15 cellular contexts compared by ENCODE assay signal in the genomic region with DNA sequence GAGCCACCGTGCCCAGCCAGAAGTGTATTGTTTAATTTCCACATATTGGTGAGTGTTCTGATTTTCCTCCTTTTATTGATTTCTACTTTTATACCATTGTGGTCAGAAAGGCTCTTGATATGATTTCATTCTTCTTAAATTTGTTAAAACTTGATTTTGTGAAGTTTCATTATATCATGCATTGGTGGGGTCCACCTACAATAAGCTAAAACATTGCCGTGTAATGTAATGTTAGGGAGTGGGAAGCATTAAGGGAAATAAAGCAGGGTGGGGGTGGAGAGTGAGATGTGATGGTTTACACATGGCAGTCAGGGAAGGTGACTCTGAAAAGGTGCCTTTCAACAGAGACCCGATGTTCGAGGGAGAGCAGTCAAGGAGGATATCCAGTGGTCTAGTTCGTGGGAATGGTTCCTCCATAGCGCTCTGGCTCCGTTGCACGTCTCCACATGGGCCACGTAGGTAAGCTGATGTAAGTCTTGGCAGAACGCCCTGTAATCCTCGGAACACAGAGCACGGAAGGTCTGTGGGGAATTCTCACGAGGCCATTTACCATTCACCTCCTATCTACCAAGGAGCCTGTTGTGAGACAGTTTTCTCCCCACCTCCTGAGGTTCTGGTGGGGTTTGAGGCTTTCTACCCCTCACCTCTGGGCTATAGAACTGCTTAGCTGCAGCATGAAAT. TPM values are rescaled to one million over a fixed set of nuclear protein-coding genes. Genes with fewer than 3 reads are reported as not detected.
A peak's percentile ranks its signal among the peaks of the same experiment; 100 is the strongest.
DNase-seq lines count a peak whose midpoint lies in the region; ATAC-seq, FAIRE-seq and TF ChIP-seq lines count a peak whose summit lies in the region.
"Had no signal": no experiment of that assay in that cellular context is flagged by ENCODE, and none has a peak within 500 bp of the region (broad histone marks: within the 10 kb centered on the region; RNA-seq: fewer than 3 reads in every experiment).

No MANE protein-coding gene starts in this region.

- no peak overlapping the region for H2AK5ac ChIP-seq in mesenchymal stem cell (ENCODE audit: low read length, severe bottlenecking)

- no peak for ATAC-seq in HG02759 (IDR thresholded peaks at IDR 0.05; ENCODE audit: unreplicated experiment)
- no peak for ATAC-seq in GM21723 (IDR thresholded peaks at IDR 0.05; ENCODE audit: unreplicated experiment)
- ATAC-seq: activated T-cell treated with anti-CD3 and anti-CD28 coated beads, Interleukin-2, amount 50 U/mL, for 72 hours; left lung; stimulated activated naive CD8-positive, alpha-beta T cell treated with anti-CD3 and anti-CD28 coated beads, Interleukin-15, amount 100 ng/mL, for 72 hours had no signal

- no peak overlapping the region for H2BK5ac ChIP-seq in mesenchymal stem cell (ENCODE audit: low read depth, low read length, poor library complexity, severe bottlenecking)

- no TSS peak for BruUV-seq in endothelial cell of umbilical vein (replicated peaks; lab: Mats Ljungman, UMichigan)

- no peak overlapping the region for H2BK15ac ChIP-seq in mesenchymal stem cell (ENCODE audit: low read depth, poor library complexity, severe bottlenecking)

- H3K4ac ChIP-seq in mesenchymal stem cell (ENCODE audit: low read depth in 1 of 2, low read length in 2 of 2) = peak overlapping the region in 1 of 2 experiments; percentile 91

- 100% methylated on average over 11 of the region's 13 CpGs for WGBS in mesenchymal stem cell

- H3K79me1 ChIP-seq in mesenchymal stem cell (replicated peaks; ENCODE audit: low read length, poor library complexity, severe bottlenecking) = no peaks in the 10 kb centered on the region

- peak overlapping the region; percentile 70 to 92 for H3K18ac ChIP-seq in mesenchymal stem cell (ENCODE audit: low read depth in 1 of 2, low read length in 2 of 2)

- peak overlapping the region; percentile 43 for H2BK120ac ChIP-seq in mesenchymal stem cell (ENCODE audit: low read depth, low read length)

- H2AFZ ChIP-seq in endothelial cell of umbilical vein (ENCODE audit: low read depth, low read length) = no peak overlapping the region
- no peak overlapping the region for H2AFZ ChIP-seq in mesenchymal stem cell (ENCODE audit: low read depth, low read length)

- H3K14ac ChIP-seq in mesenchymal stem cell (ENCODE audit: low read length in 2 of 2) = peak overlapping the region in 1 of 2 experiments; percentile 60

- CTCF ChIA-PET in endothelial cell of umbilical vein (lab: Charles Lee) = interaction anchor here (0.9 to 1.4 kb wide), 2 partner anchors 11 to 50 kb away, joined by 3 read pairs; no protein-coding TSS in a partner anchor

- no peak for TF ChIP-seq CTCF in endothelial cell of umbilical vein (IDR thresholded peaks at IDR 0.05; ENCODE audit: extremely low read depth in 1 of 2, insufficient read depth in 1 of 2, low read depth in 1 of 2, low read length in 2 of 2)

- H3K4me2 ChIP-seq in endothelial cell of umbilical vein (ENCODE audit: insufficient read depth, low read length) = no peak overlapping the region
- H3K4me2 ChIP-seq in mesenchymal stem cell (ENCODE audit: low read length, poor library complexity, severe bottlenecking) = no peak overlapping the region

- H3K36me3 ChIP-seq in endothelial cell of umbilical vein (ENCODE audit: control insufficient read depth in 2 of 2, extremely low read depth in 1 of 2, insufficient read depth in 2 of 2, low read length in 2 of 2) (no peaks in the 10 kb centered on the region), mesenchymal stem cell (ENCODE audit: control insufficient read depth in 1 of 2, insufficient read depth in 2 of 2, low read depth in 1 of 2, low read length in 2 of 2) (no peaks in the 10 kb centered on the region)
- H3K36me3 ChIP-seq: left lung had no signal

- dilution Hi-C loops in endothelial cell of umbilical vein (cut with MboI; ENCODE audit: extremely low pct_ligation_motif_present, low sequenced_read_pairs) = no loop called here

- H4K91ac ChIP-seq in mesenchymal stem cell (ENCODE audit: low read length) = peak overlapping the region; percentile 94

- intact Hi-C loops in endothelial cell of umbilical vein (cut with micrococcal nuclease) = loop anchor here (5.0 to 10.0 kb wide), 2 partner anchors 67 to 505 kb away; a partner anchor contains a TSS

- H3K9ac ChIP-seq in endothelial cell of umbilical vein (replicated peaks; ENCODE audit: extremely low read depth, insufficient read depth, low read length) = no peak overlapping the region
- no peak overlapping the region for H3K9ac ChIP-seq in mesenchymal stem cell (ENCODE audit: low read length)

- DNase-seq in DMS79 (lab: John Stamatoyannopoulos, UW) (peak; percentile 32), NCI-H2171 treated with DMSO at 0.1 percent for 48 hours (lab: John Stamatoyannopoulos, UW) (peak; percentile 80), endothelial cell of umbilical vein (ENCODE audit: low read depth, low spot score) (no peak), mesenchymal stem cell (no peak), OCI-M2 (lab: John Stamatoyannopoulos, UW; ENCODE audit: unreplicated experiment) (no peak), frontal cortex (ENCODE audit: low spot score in 2 of 2) (no peak)
- DNase-seq: activated CD4-positive, alpha-beta T cell treated with anti-CD3 and anti-CD28 coated beads, Interleukin-2, amount 10 ng/mL, durations not matched to agents 7 days and 5 days; activated T-cell treated with anti-CD3 and anti-CD28 coated beads, Interleukin-2, amount 50 U/mL, for 72 hours; Kasumi-1; left lung; stimulated activated naive CD8-positive, alpha-beta T cell treated with anti-CD3 and anti-CD28 coated beads, Interleukin-15, amount 100 ng/mL, for 72 hours; T-helper 2 cell had no signal

- no peaks in the 10 kb centered on the region for H3K79me2 ChIP-seq in endothelial cell of umbilical vein (ENCODE audit: control insufficient read depth, insufficient read depth, low read length)

- H3K4me3 ChIP-seq in endothelial cell of umbilical vein (replicated peaks in 1 of 3; ENCODE audit: insufficient read depth in 1 of 3, low read depth in 1 of 3, low read length in 3 of 3) (no peak overlapping the region), mesenchymal stem cell (ENCODE audit: insufficient read depth in 1 of 2, low read depth in 1 of 2, low read length in 2 of 2) (no peak overlapping the region)
- H3K4me3 ChIP-seq: left lung had no signal

- H3K27ac ChIP-seq in endothelial cell of umbilical vein (ENCODE audit: insufficient read depth, low read depth, low read length) (peak overlapping the region; percentile 7), mesenchymal stem cell (ENCODE audit: low read length, poor library complexity, severe bottlenecking) (no peak overlapping the region)

- peak overlapping the region; percentile 28 for H4K8ac ChIP-seq in mesenchymal stem cell (ENCODE audit: low read length)

- no peak for TF ChIP-seq POLR2A in endothelial cell of umbilical vein (IDR thresholded peaks at IDR 0.05; ENCODE audit: low read depth, low read length)

- H3K9me1 ChIP-seq in endothelial cell of umbilical vein (replicated peaks; ENCODE audit: control insufficient read depth, extremely low read depth, insufficient read depth, low read length) = no peaks in the 10 kb centered on the region

- POLR2A ChIA-PET in endothelial cell of umbilical vein (lab: Charles Lee) = interaction anchor here (1.0 to 1.2 kb wide), 3 partner anchors 10 to 15 kb away, joined by 3 to 8 read pairs (median 5); a partner anchor contains a TSS

- H3K23ac ChIP-seq in mesenchymal stem cell (ENCODE audit: low read length in 2 of 2) = no peak overlapping the region

- no peaks in the 10 kb centered on the region for H4K20me1 ChIP-seq in endothelial cell of umbilical vein (replicated peaks; ENCODE audit: control insufficient read depth, extremely low read depth, insufficient read depth, low read length)

- H3K27me3 ChIP-seq in endothelial cell of umbilical vein (ENCODE audit: control insufficient read depth in 2 of 2, insufficient read depth in 2 of 2, low read length in 2 of 2) (no peaks in the 10 kb centered on the region), mesenchymal stem cell (ENCODE audit: control insufficient read depth in 1 of 2, insufficient read depth in 1 of 2, low read length in 2 of 2) (no peaks in the 10 kb centered on the region)
- H3K27me3 ChIP-seq: left lung had no signal

- H3K9me3 ChIP-seq in endothelial cell of umbilical vein (replicated peaks; ENCODE audit: control insufficient read depth, insufficient read depth, low read length) = no peaks in the 10 kb centered on the region
- no peaks in the 10 kb centered on the region for H3K9me3 ChIP-seq in mesenchymal stem cell (ENCODE audit: control insufficient read depth, low read length)
- H3K9me3 ChIP-seq: left lung had no signal

- H2BK12ac ChIP-seq in mesenchymal stem cell (ENCODE audit: low read length in 2 of 2) = peak overlapping the region; percentile 94 to 97

- FAIRE-seq in endothelial cell of umbilical vein (lab: Jason Lieb, UNC) (peak; percentile 49), frontal cortex (lab: Jason Lieb, UNC) (no peak)
- FAIRE-seq: H54 had no signal

- H3K4me1 ChIP-seq in endothelial cell of umbilical vein (ENCODE audit: control insufficient read depth, extremely low read depth, insufficient read depth, low read length) = peaks cover 25% of the 10 kb centered on the region
- H3K4me1 ChIP-seq in mesenchymal stem cell (ENCODE audit: control insufficient read depth, insufficient read depth, low read depth, low read length) = peaks cover 4% of the 10 kb centered on the region

RNA-seq across cellular contexts. Expression of a gene that starts 7.7 kb away (rescaled TPM):
- total RNA-seq in endothelial cell of umbilical vein (85.0 and 96.1 TPM in 2 replicates), frontal cortex (56.7 TPM)
- polyA plus RNA-seq in endothelial cell of umbilical vein = 169 and 253 TPM in 2 replicates
- polyA plus RNA-seq in endothelial cell of umbilical vein (2011; cell fraction: cytosol; rRNA removed) = 129 and 136 TPM in 2 replicates
- 259 and 399 TPM in 2 replicates for polyA plus RNA-seq in endothelial cell of umbilical vein (2011; cell fraction: nucleus; rRNA removed)
- 112 and 137 TPM in 2 replicates for polyA plus RNA-seq in endothelial cell of umbilical vein (2012)
- polyA minus RNA-seq in endothelial cell of umbilical vein = 77.3 and 118 TPM in 2 replicates
- polyA minus RNA-seq in endothelial cell of umbilical vein (2011; cell fraction: cytosol; rRNA and poly(A)+ RNA removed) = 75.6 TPM
- 53.4 and 65.0 TPM in 2 replicates for polyA minus RNA-seq in endothelial cell of umbilical vein (2011; cell fraction: nucleus; rRNA and poly(A)+ RNA removed)
- 43.9 TPM for polyA plus RNA-seq in mesenchymal stem cell (2013, experiment 1 of 2)
- 40.9 TPM for polyA plus RNA-seq in mesenchymal stem cell (2013, experiment 2 of 2)

RNA-seq across cellular contexts. Expression of a gene that starts 15.3 kb away (rescaled TPM):
- total RNA-seq in endothelial cell of umbilical vein (477 and 485 TPM in 2 replicates), frontal cortex (188 TPM)
- 223 and 313 TPM in 2 replicates for polyA plus RNA-seq in endothelial cell of umbilical vein
- 303 and 312 TPM in 2 replicates for polyA plus RNA-seq in endothelial cell of umbilical vein (2011; cell fraction: cytosol; rRNA removed)
- polyA plus RNA-seq in endothelial cell of umbilical vein (2011; cell fraction: nucleus; rRNA removed) = 286 and 354 TPM in 2 replicates
- 410 and 537 TPM in 2 replicates for polyA plus RNA-seq in endothelial cell of umbilical vein (2012)
- polyA minus RNA-seq in endothelial cell of umbilical vein = 621 and 636 TPM in 2 replicates
- polyA minus RNA-seq in endothelial cell of umbilical vein (2011; cell fraction: cytosol; rRNA and poly(A)+ RNA removed) = 58.7 TPM
- 149 and 176 TPM in 2 replicates for polyA minus RNA-seq in endothelial cell of umbilical vein (2011; cell fraction: nucleus; rRNA and poly(A)+ RNA removed)
- 429 TPM for polyA plus RNA-seq in mesenchymal stem cell (2013, experiment 1 of 2)
- polyA plus RNA-seq in mesenchymal stem cell (2013, experiment 2 of 2) = 434 TPM

RNA-seq across cellular contexts. Expression of a gene that starts 50.1 kb away (rescaled TPM):
- 14.4 and 16.3 TPM in 2 replicates for total RNA-seq in endothelial cell of umbilical vein
- 16.0 and 18.3 TPM in 2 replicates for polyA plus RNA-seq in endothelial cell of umbilical vein
- 13.4 and 14.7 TPM in 2 replicates for polyA plus RNA-seq in endothelial cell of umbilical vein (2011; cell fraction: cytosol; rRNA removed)
- 16.8 and 20.6 TPM in 2 replicates for polyA plus RNA-seq in endothelial cell of umbilical vein (2011; cell fraction: nucleus; rRNA removed)
- polyA plus RNA-seq in endothelial cell of umbilical vein (2012) = 13.8 and 15.9 TPM in 2 replicates
- 13.4 and 15.8 TPM in 2 replicates for polyA minus RNA-seq in endothelial cell of umbilical vein
- 6.5 TPM for polyA minus RNA-seq in endothelial cell of umbilical vein (2011; cell fraction: cytosol; rRNA and poly(A)+ RNA removed)
- polyA minus RNA-seq in endothelial cell of umbilical vein (2011; cell fraction: nucleus; rRNA and poly(A)+ RNA removed) = 5.1 and 10.2 TPM in 2 replicates
- 11.5 TPM for polyA plus RNA-seq in mesenchymal stem cell (2013, experiment 1 of 2)
- polyA plus RNA-seq in mesenchymal stem cell (2013, experiment 2 of 2) = 12.4 TPM
- 4.9 TPM for total RNA-seq in frontal cortex

Comparison
In these comparisons a context has a peak if more than half of its experiments do, and no peak if none do; other contexts are left out.
1. DNase-seq: peak in DMS79 (single experiment) and NCI-H2171 treated with DMSO at 0.1 percent for 48 hours (single experiment); none in endothelial cell of umbilical vein (single experiment), mesenchymal stem cell (single experiment), OCI-M2 (single experiment) and frontal cortex (0 of 2).